8 cellular contexts compared by ENCODE assay signal in the genomic region with DNA sequence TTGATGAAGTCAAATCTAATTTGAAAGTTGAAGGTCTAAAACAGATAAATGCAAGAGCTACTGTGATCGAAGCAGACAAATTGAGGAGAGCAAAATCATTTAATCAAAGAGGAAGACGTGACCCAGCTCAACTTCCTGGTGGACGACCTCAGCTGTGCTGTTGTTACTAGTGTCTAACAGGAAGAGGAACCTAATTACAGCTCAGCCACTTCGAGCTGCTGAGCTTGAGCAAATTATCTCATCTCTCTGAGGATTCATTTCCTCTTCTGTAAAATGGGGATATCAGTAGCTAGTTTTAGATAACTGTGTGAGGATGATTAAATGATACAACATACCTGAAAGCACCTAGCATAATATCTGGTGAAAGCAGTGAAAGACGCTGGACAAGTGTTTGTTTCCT. TPM values are rescaled to one million over a fixed set of nuclear protein-coding genes. Genes with fewer than 3 reads are reported as not detected.
DNase-seq lines count a peak whose midpoint lies in the region; ATAC-seq and TF ChIP-seq lines count a peak whose summit lies in the region.

No MANE protein-coding gene starts in this region.

- H3K4me3 Mint-ChIP-seq in activated T-cell treated with anti-CD3 and anti-CD28 coated beads, Interleukin-2, amount 50 U/mL, for 24 hours: no peak overlapping the region
- peak overlapping the region; percentile 65 for H3K4me3 Mint-ChIP-seq in natural killer cell treated with Interleukin-12 subunit alpha and Interleukin-12 subunit beta and Interleukin-15 and Interleukin-18, amount 100 ng/mL, for 72 hours
- no peak overlapping the region for H3K4me3 Mint-ChIP-seq in chondrocyte (ENCODE audit: unreplicated experiment)

- H3K36me3 Mint-ChIP-seq in activated T-cell treated with anti-CD3 and anti-CD28 coated beads, Interleukin-2, amount 50 U/mL, for 24 hours (ENCODE audit: low read depth): no peaks in the 10 kb centered on the region
- H3K36me3 Mint-ChIP-seq in natural killer cell treated with Interleukin-12 subunit alpha and Interleukin-12 subunit beta and Interleukin-15 and Interleukin-18, amount 100 ng/mL, for 72 hours: no peaks in the 10 kb centered on the region
- no peaks in the 10 kb centered on the region for H3K36me3 Mint-ChIP-seq in chondrocyte (ENCODE audit: low read depth)

- no peak overlapping the region for H3K27ac ChIP-seq in caudate nucleus (ENCODE audit: low read depth, low read length)

- no peak for DNase-seq in activated T-cell treated with anti-CD3 and anti-CD28 coated beads, Interleukin-2, amount 50 U/mL, for 24 hours
- DNase-seq in activated T-cell treated with anti-CD3 and anti-CD28 coated beads for 4 hours (no peak), SKM-1 (lab: John Stamatoyannopoulos, UW; ENCODE audit: unreplicated experiment) (peak; percentile 66), caudate nucleus (lab: John Stamatoyannopoulos, UW) (no peak), foreskin fibroblast (no peak), chondrocyte (ENCODE audit: low spot score) (no peak)
- DNase-seq in natural killer cell treated with Interleukin-12 subunit alpha and Interleukin-12 subunit beta and Interleukin-15 and Interleukin-18, amount 100 ng/mL, for 72 hours (ENCODE audit: low spot score): no peak

- peak overlapping the region; percentile 78 for H3K27ac Mint-ChIP-seq in activated T-cell treated with anti-CD3 and anti-CD28 coated beads, Interleukin-2, amount 50 U/mL, for 24 hours
- H3K27ac Mint-ChIP-seq in natural killer cell treated with Interleukin-12 subunit alpha and Interleukin-12 subunit beta and Interleukin-15 and Interleukin-18, amount 100 ng/mL, for 72 hours: peak overlapping the region; percentile 70 to 98
- no peak overlapping the region for H3K27ac Mint-ChIP-seq in chondrocyte (ENCODE audit: unreplicated experiment)

- H3K4me1 Mint-ChIP-seq in activated T-cell treated with anti-CD3 and anti-CD28 coated beads, Interleukin-2, amount 50 U/mL, for 24 hours (ENCODE audit: low read depth): peaks cover 17% of the 10 kb centered on the region
- H3K4me1 Mint-ChIP-seq in natural killer cell treated with Interleukin-12 subunit alpha and Interleukin-12 subunit beta and Interleukin-15 and Interleukin-18, amount 100 ng/mL, for 72 hours (ENCODE audit: low read depth in 2 of 2): peaks cover 12 to 14% of the 10 kb centered on the region in 2 donors
- H3K4me1 Mint-ChIP-seq in chondrocyte (ENCODE audit: low read depth): no peaks in the 10 kb centered on the region

- ATAC-seq in HG02840 (IDR thresholded peaks at IDR 0.05; ENCODE audit: low FRiP score, unreplicated experiment): peak; percentile 56
- ATAC-seq in natural killer cell treated with Interleukin-12 subunit alpha and Interleukin-12 subunit beta and Interleukin-15 and Interleukin-18, amount 100 ng/mL, for 72 hours: peak; percentile 67 to 79

- no peaks in the 10 kb centered on the region for H3K27me3 Mint-ChIP-seq in activated T-cell treated with anti-CD3 and anti-CD28 coated beads, Interleukin-2, amount 50 U/mL, for 24 hours
- H3K27me3 Mint-ChIP-seq in natural killer cell treated with Interleukin-12 subunit alpha and Interleukin-12 subunit beta and Interleukin-15 and Interleukin-18, amount 100 ng/mL, for 72 hours: no peaks in the 10 kb centered on the region
- peaks cover 5% of the 10 kb centered on the region for H3K27me3 Mint-ChIP-seq in chondrocyte (ENCODE audit: low read depth)

- TF ChIP-seq CTCF in foreskin fibroblast (IDR thresholded peaks at IDR 0.05; ENCODE audit: low read depth, low read length) (no peak), chondrocyte (IDR thresholded peaks at IDR 0.05) (no peak)

- H3K9me3 Mint-ChIP-seq in activated T-cell treated with anti-CD3 and anti-CD28 coated beads, Interleukin-2, amount 50 U/mL, for 24 hours: no peaks in the 10 kb centered on the region
- peaks cover 4% of the 10 kb centered on the region for H3K9me3 Mint-ChIP-seq in natural killer cell treated with Interleukin-12 subunit alpha and Interleukin-12 subunit beta and Interleukin-15 and Interleukin-18, amount 100 ng/mL, for 72 hours
- H3K9me3 Mint-ChIP-seq in chondrocyte (ENCODE audit: low read depth): no peaks in the 10 kb centered on the region

- no peak overlapping the region for H3K4me3 ChIP-seq in foreskin fibroblast (ENCODE audit: low read depth in 1 of 2, low read length in 2 of 2)

RNA-seq across cellular contexts. Expression of gene OLFML1, which starts 48.6 kb away (rescaled TPM):
- total RNA-seq in natural killer cell treated with Interleukin-12 subunit alpha and Interleukin-12 subunit beta and Interleukin-15 and Interleukin-18, amount 100 ng/mL, for 72 hours: not detected
- 11.1 to 69.3 TPM (median 12.3 TPM) in 3 replicates for total RNA-seq in chondrocyte

Comparison
In these comparisons a context has a peak if more than half of its experiments do, and no peak if none do; other contexts are left out.
1. RNA of gene OLFML1, which starts 48.6 kb away (total RNA-seq): 11.1 to 69.3 TPM in chondrocyte; not detected in natural killer cell treated with Interleukin-12 subunit alpha and Interleukin-12 subunit beta and Interleukin-15 and Interleukin-18, amount 100 ng/mL, for 72 hours; every median in the first group is over 10 times any median in the second.